In the genomic region with DNA sequence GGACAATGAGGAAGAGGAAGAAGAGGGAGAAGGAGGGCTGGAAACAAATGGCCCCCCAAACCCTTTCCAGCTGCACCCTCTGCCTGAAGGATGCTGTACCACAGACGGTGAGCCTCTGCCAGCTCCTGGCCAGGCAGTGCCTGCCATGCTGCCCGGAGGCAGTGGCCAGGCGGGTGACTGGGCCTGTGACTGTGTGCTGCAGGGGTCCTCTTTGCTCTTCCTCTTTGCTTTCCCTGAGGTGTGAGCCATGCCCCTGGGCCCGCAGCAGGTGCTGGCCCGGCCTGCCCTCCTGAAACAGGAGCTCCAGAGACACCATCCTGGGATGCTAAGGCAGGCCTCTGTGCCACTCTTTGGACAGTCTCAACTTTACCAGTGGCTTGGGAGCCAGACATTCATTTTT, we compare ENCODE assay signal across 1 cellular context.
TF ChIP-seq lines count a peak whose summit lies in the region.

No MANE protein-coding gene starts in this region.

TF ChIP-seq in K562, 482 proteins besides CTCF, POLR2A, EP300 and RAD21 (continued from another document):
- TF ChIP-seq, protein P1, sequence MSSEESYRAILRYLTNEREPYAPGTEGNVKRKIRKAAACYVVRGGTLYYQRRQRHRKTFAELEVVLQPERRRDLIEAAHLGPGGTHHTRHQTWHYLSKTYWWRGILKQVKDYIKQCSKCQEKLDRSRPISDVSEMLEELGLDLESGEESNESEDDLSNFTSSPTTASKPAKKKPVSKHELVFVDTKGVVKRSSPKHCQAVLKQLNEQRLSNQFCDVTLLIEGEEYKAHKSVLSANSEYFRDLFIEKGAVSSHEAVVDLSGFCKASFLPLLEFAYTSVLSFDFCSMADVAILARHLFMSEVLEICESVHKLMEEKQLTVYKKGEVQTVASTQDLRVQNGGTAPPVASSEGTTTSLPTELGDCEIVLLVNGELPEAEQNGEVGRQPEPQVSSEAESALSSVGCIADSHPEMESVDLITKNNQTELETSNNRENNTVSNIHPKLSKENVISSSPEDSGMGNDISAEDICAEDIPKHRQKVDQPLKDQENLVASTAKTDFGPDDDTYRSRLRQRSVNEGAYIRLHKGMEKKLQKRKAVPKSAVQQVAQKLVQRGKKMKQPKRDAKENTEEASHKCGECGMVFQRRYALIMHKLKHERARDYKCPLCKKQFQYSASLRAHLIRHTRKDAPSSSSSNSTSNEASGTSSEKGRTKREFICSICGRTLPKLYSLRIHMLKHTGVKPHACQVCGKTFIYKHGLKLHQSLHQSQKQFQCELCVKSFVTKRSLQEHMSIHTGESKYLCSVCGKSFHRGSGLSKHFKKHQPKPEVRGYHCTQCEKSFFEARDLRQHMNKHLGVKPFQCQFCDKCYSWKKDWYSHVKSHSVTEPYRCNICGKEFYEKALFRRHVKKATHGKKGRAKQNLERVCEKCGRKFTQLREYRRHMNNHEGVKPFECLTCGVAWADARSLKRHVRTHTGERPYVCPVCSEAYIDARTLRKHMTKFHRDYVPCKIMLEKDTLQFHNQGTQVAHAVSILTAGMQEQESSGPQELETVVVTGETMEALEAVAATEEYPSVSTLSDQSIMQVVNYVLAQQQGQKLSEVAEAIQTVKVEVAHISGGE (CRISPR knock-in tag; IDR thresholded peaks at IDR 0.05), result no peak
- TF ChIP-seq, protein P2, sequence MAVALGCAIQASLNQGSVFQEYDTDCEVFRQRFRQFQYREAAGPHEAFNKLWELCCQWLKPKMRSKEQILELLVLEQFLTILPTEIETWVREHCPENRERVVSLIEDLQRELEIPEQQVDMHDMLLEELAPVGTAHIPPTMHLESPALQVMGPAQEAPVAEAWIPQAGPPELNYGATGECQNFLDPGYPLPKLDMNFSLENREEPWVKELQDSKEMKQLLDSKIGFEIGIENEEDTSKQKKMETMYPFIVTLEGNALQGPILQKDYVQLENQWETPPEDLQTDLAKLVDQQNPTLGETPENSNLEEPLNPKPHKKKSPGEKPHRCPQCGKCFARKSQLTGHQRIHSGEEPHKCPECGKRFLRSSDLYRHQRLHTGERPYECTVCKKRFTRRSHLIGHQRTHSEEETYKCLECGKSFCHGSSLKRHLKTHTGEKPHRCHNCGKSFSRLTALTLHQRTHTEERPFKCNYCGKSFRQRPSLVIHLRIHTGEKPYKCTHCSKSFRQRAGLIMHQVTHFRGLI (CRISPR knock-in tag; IDR thresholded peaks at IDR 0.05), result no peak
- no peak for TF ChIP-seq NFRKB (IDR thresholded peaks at IDR 0.05; ENCODE audit: low read depth)
- TF ChIP-seq ZNF41 (CRISPR knock-in tag; conservative IDR thresholded peaks at IDR 0.05), result no peak
- no peak for TF ChIP-seq EWSR1 (IDR thresholded peaks at IDR 0.05; ENCODE audit: borderline replicate concordance, low read depth, partially characterized antibody)
- TF ChIP-seq ZNF551 (CRISPR knock-in tag; IDR thresholded peaks at IDR 0.05), result no peak
- TF ChIP-seq, protein P3, sequence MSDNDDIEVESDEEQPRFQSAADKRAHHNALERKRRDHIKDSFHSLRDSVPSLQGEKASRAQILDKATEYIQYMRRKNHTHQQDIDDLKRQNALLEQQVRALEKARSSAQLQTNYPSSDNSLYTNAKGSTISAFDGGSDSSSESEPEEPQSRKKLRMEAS (CRISPR knock-in tag; IDR thresholded peaks at IDR 0.05), result no peak
- TF ChIP-seq HDAC2 (IDR thresholded peaks at IDR 0.05), result no peak
TF ChIP-seq in K562: peak in this region for 0.
